Comparison of ENCODE assay signal across 9 cellular contexts in genomic region chr14:106691601-106692291, GRCh38.
DNase-seq lines count a peak whose midpoint lies in the region; ATAC-seq lines count a peak whose summit lies in the region.
"Had no signal": no experiment of that assay in that cellular context is flagged by ENCODE, and none has a peak within 500 bp of the region (broad histone marks: within the 10 kb centered on the region; RNA-seq: fewer than 3 reads in every experiment).

No MANE protein-coding gene starts in this region.

- no peaks in the 10 kb centered on the region for H3K9me3 ChIP-seq in aorta (ENCODE audit: control insufficient read depth, low read length)
- H3K9me3 ChIP-seq: Peyer's patch had no signal

- ATAC-seq in GM21515 (IDR thresholded peaks at IDR 0.05; ENCODE audit: unreplicated experiment), result peak; percentile 71
- peak; percentile 42 for ATAC-seq in left lobe of liver
- no peak for ATAC-seq in aorta (ENCODE audit: low FRiP score)

- no peak overlapping the region for H3K4me3 ChIP-seq in Jurkat, Clone E6-1 (ENCODE audit: low read length)
- no peak overlapping the region for H3K4me3 ChIP-seq in aorta (ENCODE audit: low read length in 2 of 2)
- H3K4me3 ChIP-seq: Peyer's patch had no signal

- no peaks in the 10 kb centered on the region for H3K27me3 ChIP-seq in aorta (ENCODE audit: control insufficient read depth in 1 of 2, insufficient read depth in 2 of 2, low read length in 1 of 2)
- H3K27me3 ChIP-seq: Peyer's patch had no signal

- no peaks in the 10 kb centered on the region for H3K36me3 ChIP-seq in aorta (ENCODE audit: control insufficient read depth in 1 of 2, insufficient read depth in 2 of 2, low read length in 1 of 2)
- H3K36me3 ChIP-seq: Peyer's patch had no signal

- intact Hi-C loops in aorta (cut with DNase I), result no loop called here

- DNase-seq in ELF-1 (ENCODE audit: low read depth, low spot score) (peak; percentile 2), left lobe of liver (ENCODE audit: low spot score) (peak; percentile 46), aorta (peak; percentile 42 to 76), NCI-H1436 (lab: John Stamatoyannopoulos, UW) (no peak), KG1 (lab: John Stamatoyannopoulos, UW) (no peak)
- DNase-seq in Jurkat, Clone E6-1 (ENCODE audit: low read depth, low spot score), result peak; percentile 53
- DNase-seq in activated CD8-positive, alpha-beta memory T cell treated with anti-CD3 and anti-CD28 coated beads, Interleukin-2, amount 50 U/mL, for 24 hours (ENCODE audit: extremely low read depth), result peak; percentile 30

- no peaks in the 10 kb centered on the region for H3K4me1 ChIP-seq in aorta (ENCODE audit: control insufficient read depth in 1 of 2, insufficient read depth in 2 of 2, low read length in 2 of 2)
- H3K4me1 ChIP-seq: Peyer's patch had no signal

- WGBS in aorta, 2 donors, result 62 to 63% methylated on average over 12 to 13 of the region's 13 CpGs

- H3K27ac ChIP-seq in aorta (ENCODE audit: low read depth in 1 of 2, low read length in 2 of 2), result no peak overlapping the region
- H3K27ac ChIP-seq: Peyer's patch had no signal

Comparison
In these comparisons a context has a peak if more than half of its experiments do, and no peak if none do; other contexts are left out.
1. DNase-seq: peak in ELF-1 (single experiment), Jurkat, Clone E6-1 (single experiment), activated CD8-positive, alpha-beta memory T cell treated with anti-CD3 and anti-CD28 coated beads, Interleukin-2, amount 50 U/mL, for 24 hours (single experiment), left lobe of liver (single experiment) and aorta (2 of 2); none in NCI-H1436 (single experiment) and KG1 (single experiment).